Comparison of ENCODE assay signal across 1 cellular context in genomic region chr1:184365699-184366098, GRCh38.
TF ChIP-seq lines count a peak whose summit lies in the region.

No MANE protein-coding gene starts in this region.

TF ChIP-seq in K562, 482 proteins besides CTCF, POLR2A, EP300 and RAD21 (continued from another document):
- TF ChIP-seq RREB1 (CRISPR knock-in tag; IDR thresholded peaks at IDR 0.05) = no peak
- TF ChIP-seq CBX1 (IDR thresholded peaks at IDR 0.05; ENCODE audit: low read depth) = no peak
- TF ChIP-seq MTF1 (CRISPR knock-in tag; IDR thresholded peaks at IDR 0.05; ENCODE audit: borderline replicate concordance) = no peak
- peak; percentile 72 for TF ChIP-seq ATF4 (CRISPR knock-in tag; IDR thresholded peaks at IDR 0.05)
- TF ChIP-seq, protein P1, sequence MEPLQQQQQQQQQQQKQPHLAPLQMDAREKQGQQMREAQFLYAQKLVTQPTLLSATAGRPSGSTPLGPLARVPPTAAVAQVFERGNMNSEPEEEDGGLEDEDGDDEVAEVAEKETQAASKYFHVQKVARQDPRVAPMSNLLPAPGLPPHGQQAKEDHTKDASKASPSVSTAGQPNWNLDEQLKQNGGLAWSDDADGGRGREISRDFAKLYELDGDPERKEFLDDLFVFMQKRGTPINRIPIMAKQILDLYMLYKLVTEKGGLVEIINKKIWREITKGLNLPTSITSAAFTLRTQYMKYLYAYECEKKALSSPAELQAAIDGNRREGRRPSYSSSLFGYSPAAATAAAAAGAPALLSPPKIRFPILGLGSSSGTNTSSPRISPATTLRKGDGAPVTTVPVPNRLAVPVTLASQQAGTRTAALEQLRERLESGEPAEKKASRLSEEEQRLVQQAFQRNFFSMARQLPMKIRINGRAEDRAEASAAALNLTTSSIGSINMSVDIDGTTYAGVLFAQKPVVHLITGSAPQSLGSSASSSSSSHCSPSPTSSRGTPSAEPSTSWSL (CRISPR knock-in tag; IDR thresholded peaks at IDR 0.05; ENCODE audit: borderline replicate concordance) = no peak
- TF ChIP-seq, protein P2, sequence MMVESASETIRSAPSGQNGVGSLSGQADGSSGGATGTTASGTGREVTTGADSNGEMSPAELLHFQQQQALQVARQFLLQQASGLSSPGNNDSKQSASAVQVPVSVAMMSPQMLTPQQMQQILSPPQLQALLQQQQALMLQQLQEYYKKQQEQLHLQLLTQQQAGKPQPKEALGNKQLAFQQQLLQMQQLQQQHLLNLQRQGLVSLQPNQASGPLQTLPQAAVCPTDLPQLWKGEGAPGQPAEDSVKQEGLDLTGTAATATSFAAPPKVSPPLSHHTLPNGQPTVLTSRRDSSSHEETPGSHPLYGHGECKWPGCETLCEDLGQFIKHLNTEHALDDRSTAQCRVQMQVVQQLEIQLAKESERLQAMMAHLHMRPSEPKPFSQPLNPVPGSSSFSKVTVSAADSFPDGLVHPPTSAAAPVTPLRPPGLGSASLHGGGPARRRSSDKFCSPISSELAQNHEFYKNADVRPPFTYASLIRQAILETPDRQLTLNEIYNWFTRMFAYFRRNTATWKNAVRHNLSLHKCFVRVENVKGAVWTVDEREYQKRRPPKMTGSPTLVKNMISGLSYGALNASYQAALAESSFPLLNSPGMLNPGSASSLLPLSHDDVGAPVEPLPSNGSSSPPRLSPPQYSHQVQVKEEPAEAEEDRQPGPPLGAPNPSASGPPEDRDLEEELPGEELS (CRISPR knock-in tag; IDR thresholded peaks at IDR 0.05; ENCODE audit: borderline replicate concordance) = no peak
- peak; percentile 85 for TF ChIP-seq ZSCAN32 (CRISPR knock-in tag; IDR thresholded peaks at IDR 0.05)
- no peak for TF ChIP-seq EP400 (IDR thresholded peaks at IDR 0.05)
- TF ChIP-seq NELFE (IDR thresholded peaks at IDR 0.05; ENCODE audit: insufficient read depth, insufficient read length) = no peak
- TF ChIP-seq PURB (CRISPR knock-in tag; IDR thresholded peaks at IDR 0.05; ENCODE audit: low read depth) = no peak
- TF ChIP-seq, protein P3, sequence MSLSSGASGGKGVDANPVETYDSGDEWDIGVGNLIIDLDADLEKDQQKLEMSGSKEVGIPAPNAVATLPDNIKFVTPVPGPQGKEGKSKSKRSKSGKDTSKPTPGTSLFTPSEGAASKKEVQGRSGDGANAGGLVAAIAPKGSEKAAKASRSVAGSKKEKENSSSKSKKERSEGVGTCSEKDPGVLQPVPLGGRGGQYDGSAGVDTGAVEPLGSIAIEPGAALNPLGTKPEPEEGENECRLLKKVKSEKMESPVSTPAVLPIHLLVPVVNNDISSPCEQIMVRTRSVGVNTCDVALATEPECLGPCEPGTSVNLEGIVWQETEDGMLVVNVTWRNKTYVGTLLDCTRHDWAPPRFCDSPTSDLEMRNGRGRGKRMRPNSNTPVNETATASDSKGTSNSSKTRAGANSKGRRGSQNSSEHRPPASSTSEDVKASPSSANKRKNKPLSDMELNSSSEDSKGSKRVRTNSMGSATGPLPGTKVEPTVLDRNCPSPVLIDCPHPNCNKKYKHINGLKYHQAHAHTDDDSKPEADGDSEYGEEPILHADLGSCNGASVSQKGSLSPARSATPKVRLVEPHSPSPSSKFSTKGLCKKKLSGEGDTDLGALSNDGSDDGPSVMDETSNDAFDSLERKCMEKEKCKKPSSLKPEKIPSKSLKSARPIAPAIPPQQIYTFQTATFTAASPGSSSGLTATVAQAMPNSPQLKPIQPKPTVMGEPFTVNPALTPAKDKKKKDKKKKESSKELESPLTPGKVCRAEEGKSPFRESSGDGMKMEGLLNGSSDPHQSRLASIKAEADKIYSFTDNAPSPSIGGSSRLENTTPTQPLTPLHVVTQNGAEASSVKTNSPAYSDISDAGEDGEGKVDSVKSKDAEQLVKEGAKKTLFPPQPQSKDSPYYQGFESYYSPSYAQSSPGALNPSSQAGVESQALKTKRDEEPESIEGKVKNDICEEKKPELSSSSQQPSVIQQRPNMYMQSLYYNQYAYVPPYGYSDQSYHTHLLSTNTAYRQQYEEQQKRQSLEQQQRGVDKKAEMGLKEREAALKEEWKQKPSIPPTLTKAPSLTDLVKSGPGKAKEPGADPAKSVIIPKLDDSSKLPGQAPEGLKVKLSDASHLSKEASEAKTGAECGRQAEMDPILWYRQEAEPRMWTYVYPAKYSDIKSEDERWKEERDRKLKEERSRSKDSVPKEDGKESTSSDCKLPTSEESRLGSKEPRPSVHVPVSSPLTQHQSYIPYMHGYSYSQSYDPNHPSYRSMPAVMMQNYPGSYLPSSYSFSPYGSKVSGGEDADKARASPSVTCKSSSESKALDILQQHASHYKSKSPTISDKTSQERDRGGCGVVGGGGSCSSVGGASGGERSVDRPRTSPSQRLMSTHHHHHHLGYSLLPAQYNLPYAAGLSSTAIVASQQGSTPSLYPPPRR (CRISPR knock-in tag; IDR thresholded peaks at IDR 0.05; ENCODE audit: borderline replicate concordance) = no peak
